1 cellular context compared by ENCODE assay signal in the genomic region with DNA sequence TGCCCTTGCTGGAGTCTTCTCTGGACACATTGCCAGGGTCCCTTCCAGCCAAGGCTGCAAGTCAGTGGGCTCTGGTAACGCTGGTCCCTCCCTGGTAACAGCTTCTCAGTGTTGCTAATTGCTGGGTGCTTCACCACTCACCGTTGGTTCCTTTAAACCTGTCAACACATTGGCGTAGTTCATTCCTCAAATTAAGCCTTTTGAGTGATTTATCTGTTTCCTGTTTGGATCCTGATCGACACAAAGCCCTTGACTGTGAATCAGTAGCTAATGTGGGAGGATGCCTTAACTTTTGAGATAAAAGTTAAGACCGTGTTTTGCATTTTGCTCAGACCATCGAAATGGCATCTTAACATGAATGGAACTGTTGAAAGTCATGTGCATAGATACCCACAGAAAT.
A peak's percentile ranks its signal among the peaks of the same experiment; 100 is the strongest.
TF ChIP-seq lines count a peak whose summit lies in the region.

No MANE protein-coding gene starts in this region.

TF ChIP-seq in K562, 482 proteins besides CTCF, POLR2A, EP300 and RAD21 (continued from another document and continues in another):
- TF ChIP-seq KDM1A (IDR thresholded peaks at IDR 0.05) (peak; percentile 66 to 81), ZNF175 (CRISPR knock-in tag; IDR thresholded peaks at IDR 0.05; ENCODE audit: low read depth) (peak; percentile 72; the same call in 1 of the 2 replicates), TEAD4 (IDR thresholded peaks at IDR 0.05; ENCODE audit: low read length) (peak; percentile 60), TEAD4 (CRISPR knock-in tag; IDR thresholded peaks at IDR 0.05; ENCODE audit: borderline replicate concordance) (no peak), ZBTB49 (CRISPR knock-in tag; IDR thresholded peaks at IDR 0.05; ENCODE audit: borderline replicate concordance) (no peak), MXI1 (IDR thresholded peaks at IDR 0.05; ENCODE audit: low read depth, low read length) (no peak), POLR2AphosphoS5 (IDR thresholded peaks at IDR 0.05; ENCODE audit: control insufficient read depth, insufficient read depth, low read depth, low read length) (no peak; the same call in 1 of the 2 replicates), PHF8 (IDR thresholded peaks at IDR 0.05; ENCODE audit: borderline replicate concordance, low read length) (no peak), CBFA2T2 (conservative IDR thresholded peaks at IDR 0.05) (peak; percentile 35; the same call in 1 of the 2 replicates), SMARCA4 (IDR thresholded peaks at IDR 0.05) (peak; percentile 64; the same call in 1 of the 2 replicates), FOSL1 (tag; conservative IDR thresholded peaks at IDR 0.05) (0 out of 2 replicates have a peak, but pooled peaks have one; percentile 34), CBX5 (IDR thresholded peaks at IDR 0.05; ENCODE audit: borderline replicate concordance, low read depth) (no peak), TCF7L2 (IDR thresholded peaks at IDR 0.05; ENCODE audit: low read depth, low read length) (no peak), NFE2 (IDR thresholded peaks at IDR 0.05; ENCODE audit: low read depth) (peak; percentile 24; the same call in 1 of the 2 replicates), SMARCE1 (IDR thresholded peaks at IDR 0.05) (peak; percentile 25; the same call in 1 of the 2 replicates), ZNF354B (CRISPR knock-in tag; IDR thresholded peaks at IDR 0.05) (no peak), MYNN (IDR thresholded peaks at IDR 0.05) (0 out of 2 replicates have a peak, but pooled peaks have one; percentile 34), MYNN (CRISPR knock-in tag; IDR thresholded peaks at IDR 0.05) (no peak), GATA2 (CRISPR knock-in tag; IDR thresholded peaks at IDR 0.05) (0 out of 2 replicates have a peak, but pooled peaks have one; percentile 8), TAL1 (IDR thresholded peaks at IDR 0.05) (peak; percentile 31; the same call in 1 of the 2 replicates), ZNF41 (CRISPR knock-in tag; conservative IDR thresholded peaks at IDR 0.05) (no peak), MEF2D (tag; conservative IDR thresholded peaks at IDR 0.05; ENCODE audit: low read depth) (0 out of 2 replicates have a peak, but pooled peaks have one; percentile 54), ZNF445 (CRISPR knock-in tag; IDR thresholded peaks at IDR 0.05; ENCODE audit: low read depth) (no peak), XRCC4 (IDR thresholded peaks at IDR 0.05; ENCODE audit: extremely low read depth, insufficient read depth, insufficient read length) (no peak), NCOR1 (IDR thresholded peaks at IDR 0.05) (peak; percentile 72), HMBOX1 (IDR thresholded peaks at IDR 0.05) (peak; percentile 88), LEF1 (IDR thresholded peaks at IDR 0.05) (peak; percentile 82), STAT5A (IDR thresholded peaks at IDR 0.05; ENCODE audit: borderline replicate concordance, low read length) (peak; percentile 39; the same call in 1 of the 2 replicates)
- TF ChIP-seq, protein P1, sequence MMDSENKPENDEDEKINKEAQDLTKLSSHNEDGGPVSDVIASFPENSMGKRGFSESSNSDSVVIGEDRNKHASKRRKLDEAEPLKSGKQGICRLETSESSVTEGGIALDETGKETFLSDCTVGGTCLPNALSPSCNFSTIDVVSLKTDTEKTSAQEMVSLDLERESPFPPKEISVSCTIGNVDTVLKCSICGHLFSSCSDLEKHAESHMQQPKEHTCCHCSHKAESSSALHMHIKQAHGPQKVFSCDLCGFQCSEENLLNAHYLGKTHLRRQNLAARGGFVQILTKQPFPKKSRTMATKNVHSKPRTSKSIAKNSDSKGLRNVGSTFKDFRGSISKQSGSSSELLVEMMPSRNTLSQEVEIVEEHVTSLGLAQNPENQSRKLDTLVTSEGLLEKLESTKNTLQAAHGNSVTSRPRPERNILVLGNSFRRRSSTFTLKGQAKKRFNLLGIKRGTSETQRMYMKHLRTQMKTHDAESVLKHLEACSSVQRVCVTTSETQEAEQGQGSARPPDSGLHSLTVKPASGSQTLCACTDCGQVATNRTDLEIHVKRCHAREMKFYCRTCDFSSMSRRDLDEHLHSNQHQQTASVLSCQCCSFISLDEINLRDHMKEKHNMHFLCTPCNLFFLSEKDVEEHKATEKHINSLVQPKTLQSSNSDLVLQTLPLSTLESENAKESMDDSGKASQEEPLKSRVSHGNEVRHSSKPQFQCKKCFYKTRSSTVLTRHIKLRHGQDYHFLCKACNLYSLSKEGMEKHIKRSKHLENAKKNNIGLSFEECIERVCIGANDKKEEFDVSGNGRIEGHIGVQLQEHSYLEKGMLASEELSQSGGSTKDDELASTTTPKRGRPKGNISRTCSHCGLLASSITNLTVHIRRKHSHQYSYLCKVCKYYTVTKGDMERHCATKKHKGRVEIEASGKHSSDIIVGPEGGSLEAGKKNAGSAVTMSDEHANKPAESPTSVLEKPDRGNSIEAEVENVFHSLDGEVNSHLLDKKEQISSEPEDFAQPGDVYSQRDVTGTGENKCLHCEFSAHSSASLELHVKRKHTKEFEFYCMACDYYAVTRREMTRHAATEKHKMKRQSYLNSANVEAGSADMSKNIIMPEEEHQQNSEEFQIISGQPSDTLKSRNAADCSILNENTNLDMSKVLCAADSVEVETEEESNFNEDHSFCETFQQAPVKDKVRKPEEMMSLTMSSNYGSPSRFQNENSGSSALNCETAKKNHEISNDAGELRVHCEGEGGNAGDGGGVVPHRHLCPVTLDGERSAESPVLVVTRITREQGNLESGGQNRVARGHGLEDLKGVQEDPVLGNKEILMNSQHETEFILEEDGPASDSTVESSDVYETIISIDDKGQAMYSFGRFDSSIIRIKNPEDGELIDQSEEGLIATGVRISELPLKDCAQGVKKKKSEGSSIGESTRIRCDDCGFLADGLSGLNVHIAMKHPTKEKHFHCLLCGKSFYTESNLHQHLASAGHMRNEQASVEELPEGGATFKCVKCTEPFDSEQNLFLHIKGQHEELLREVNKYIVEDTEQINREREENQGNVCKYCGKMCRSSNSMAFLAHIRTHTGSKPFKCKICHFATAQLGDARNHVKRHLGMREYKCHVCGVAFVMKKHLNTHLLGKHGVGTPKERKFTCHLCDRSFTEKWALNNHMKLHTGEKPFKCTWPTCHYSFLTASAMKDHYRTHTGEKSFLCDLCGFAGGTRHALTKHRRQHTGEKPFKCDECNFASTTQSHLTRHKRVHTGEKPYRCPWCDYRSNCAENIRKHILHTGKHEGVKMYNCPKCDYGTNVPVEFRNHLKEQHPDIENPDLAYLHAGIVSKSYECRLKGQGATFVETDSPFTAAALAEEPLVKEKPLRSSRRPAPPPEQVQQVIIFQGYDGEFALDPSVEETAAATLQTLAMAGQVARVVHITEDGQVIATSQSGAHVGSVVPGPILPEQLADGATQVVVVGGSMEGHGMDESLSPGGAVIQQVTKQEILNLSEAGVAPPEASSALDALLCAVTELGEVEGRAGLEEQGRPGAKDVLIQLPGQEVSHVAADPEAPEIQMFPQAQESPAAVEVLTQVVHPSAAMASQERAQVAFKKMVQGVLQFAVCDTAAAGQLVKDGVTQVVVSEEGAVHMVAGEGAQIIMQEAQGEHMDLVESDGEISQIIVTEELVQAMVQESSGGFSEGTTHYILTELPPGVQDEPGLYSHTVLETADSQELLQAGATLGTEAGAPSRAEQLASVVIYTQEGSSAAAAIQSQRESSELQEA (IDR thresholded peaks at IDR 0.05; ENCODE audit: low read depth), result no peak
- TF ChIP-seq, protein P2, sequence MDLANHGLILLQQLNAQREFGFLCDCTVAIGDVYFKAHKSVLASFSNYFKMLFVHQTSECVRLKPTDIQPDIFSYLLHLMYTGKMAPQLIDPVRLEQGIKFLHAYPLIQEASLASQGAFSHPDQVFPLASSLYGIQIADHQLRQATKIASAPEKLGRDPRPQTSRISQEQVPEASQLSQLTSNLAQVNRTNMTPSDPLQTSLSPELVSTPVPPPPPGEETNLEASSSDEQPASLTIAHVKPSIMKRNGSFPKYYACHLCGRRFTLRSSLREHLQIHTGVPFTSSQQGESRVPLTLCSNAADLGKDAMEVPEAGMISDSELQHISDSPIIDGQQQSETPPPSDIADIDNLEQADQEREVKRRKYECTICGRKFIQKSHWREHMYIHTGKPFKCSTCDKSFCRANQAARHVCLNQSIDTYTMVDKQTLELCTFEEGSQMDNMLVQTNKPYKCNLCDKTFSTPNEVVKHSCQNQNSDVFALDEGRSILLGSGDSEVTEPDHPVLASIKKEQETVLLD (IDR thresholded peaks at IDR 0.05), result peak; percentile 42; the same call in 1 of the 2 replicates
- TF ChIP-seq, protein P3, sequence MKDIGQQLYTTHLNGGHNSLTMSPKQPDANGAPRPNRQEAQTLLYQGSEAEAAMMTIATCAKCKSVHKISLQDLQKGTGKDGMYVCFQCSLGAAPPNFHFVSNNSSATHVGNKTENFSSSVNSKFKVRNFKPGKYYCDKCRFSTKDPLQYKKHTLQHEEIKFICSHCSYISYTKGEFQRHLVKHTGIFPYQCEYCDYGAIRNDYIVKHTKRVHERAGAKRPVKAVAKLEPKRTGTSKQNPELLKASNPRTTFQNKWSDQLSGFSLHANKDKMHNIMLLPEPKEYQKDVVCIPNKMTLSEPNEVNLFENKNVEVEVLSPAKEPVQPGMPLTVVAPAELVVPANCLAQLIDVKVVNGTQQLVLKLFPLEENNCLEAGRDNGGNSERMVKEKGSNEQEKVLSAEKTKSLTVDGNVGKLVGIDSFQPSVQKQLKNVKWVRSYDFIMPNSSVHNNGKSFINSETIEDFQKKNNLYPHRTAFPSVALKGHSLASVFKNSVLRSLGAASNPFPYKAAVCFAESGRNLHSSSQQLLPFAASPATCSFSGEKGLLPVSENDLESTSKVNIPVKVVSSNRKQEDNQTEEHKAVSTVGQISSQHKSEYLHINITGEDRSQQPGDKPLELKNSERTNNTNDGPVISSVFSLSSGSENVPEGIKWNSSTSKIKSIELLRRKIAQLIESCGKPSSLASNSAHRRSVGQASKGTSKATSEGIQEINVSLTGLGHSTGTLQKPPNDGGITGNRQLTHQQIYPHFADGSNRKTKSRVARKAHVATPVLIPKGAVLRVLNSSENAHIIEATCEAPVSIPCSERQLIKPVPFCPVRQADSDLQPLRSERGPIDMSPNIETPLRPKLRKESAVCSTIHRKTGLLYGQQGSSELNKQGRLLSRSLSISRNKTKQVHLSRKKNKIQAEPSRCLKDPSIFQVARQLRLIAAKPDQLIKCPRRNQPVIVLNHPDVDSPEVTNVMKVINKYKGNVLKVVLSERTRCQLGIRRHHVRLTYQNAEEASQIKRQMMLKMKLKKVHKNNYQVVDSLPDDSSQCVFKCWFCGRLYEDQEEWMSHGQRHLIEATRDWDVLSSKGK (CRISPR knock-in tag; IDR thresholded peaks at IDR 0.05), result no peak
- TF ChIP-seq, protein P4, sequence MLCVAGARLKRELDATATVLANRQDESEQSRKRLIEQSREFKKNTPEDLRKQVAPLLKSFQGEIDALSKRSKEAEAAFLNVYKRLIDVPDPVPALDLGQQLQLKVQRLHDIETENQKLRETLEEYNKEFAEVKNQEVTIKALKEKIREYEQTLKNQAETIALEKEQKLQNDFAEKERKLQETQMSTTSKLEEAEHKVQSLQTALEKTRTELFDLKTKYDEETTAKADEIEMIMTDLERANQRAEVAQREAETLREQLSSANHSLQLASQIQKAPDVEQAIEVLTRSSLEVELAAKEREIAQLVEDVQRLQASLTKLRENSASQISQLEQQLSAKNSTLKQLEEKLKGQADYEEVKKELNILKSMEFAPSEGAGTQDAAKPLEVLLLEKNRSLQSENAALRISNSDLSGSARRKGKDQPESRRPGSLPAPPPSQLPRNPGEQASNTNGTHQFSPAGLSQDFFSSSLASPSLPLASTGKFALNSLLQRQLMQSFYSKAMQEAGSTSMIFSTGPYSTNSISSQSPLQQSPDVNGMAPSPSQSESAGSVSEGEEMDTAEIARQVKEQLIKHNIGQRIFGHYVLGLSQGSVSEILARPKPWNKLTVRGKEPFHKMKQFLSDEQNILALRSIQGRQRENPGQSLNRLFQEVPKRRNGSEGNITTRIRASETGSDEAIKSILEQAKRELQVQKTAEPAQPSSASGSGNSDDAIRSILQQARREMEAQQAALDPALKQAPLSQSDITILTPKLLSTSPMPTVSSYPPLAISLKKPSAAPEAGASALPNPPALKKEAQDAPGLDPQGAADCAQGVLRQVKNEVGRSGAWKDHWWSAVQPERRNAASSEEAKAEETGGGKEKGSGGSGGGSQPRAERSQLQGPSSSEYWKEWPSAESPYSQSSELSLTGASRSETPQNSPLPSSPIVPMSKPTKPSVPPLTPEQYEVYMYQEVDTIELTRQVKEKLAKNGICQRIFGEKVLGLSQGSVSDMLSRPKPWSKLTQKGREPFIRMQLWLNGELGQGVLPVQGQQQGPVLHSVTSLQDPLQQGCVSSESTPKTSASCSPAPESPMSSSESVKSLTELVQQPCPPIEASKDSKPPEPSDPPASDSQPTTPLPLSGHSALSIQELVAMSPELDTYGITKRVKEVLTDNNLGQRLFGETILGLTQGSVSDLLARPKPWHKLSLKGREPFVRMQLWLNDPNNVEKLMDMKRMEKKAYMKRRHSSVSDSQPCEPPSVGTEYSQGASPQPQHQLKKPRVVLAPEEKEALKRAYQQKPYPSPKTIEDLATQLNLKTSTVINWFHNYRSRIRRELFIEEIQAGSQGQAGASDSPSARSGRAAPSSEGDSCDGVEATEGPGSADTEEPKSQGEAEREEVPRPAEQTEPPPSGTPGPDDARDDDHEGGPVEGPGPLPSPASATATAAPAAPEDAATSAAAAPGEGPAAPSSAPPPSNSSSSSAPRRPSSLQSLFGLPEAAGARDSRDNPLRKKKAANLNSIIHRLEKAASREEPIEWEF (CRISPR knock-in tag; IDR thresholded peaks at IDR 0.05), result 0 out of 2 replicates have a peak, but pooled peaks have one; percentile 61
